In the genomic region with DNA sequence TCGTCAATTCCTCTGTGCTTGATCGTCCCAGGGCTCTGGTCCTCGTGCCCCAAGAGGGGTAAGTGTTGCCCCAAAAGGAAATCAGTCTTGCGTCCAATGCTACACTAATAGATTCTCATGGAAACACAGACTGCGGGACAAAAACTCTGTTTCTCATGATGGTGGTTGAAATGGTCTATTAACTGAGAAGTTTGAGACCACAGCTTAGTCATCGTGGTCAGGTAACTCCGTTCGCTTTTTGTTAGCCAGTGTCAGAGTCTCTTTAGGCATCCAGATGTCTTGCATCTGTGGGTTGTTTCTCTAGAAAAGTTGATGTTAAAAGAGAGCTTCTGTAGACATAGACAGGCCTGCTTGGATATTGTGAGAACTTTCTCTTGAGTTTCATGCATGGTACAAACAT, we compare ENCODE assay signal across 12 cellular contexts.
DNase-seq lines count a peak whose midpoint lies in the region; ATAC-seq, FAIRE-seq and TF ChIP-seq lines count a peak whose summit lies in the region.
"Had no signal": no experiment of that assay in that cellular context is flagged by ENCODE, and none has a peak within 500 bp of the region (broad histone marks: within the 10 kb centered on the region; RNA-seq: fewer than 3 reads in every experiment).

No MANE protein-coding gene starts in this region.

- no peak for TF ChIP-seq RAD21 in HepG2 (CRISPR knock-in tag; IDR thresholded peaks at IDR 0.05)

- H3K36me3 ChIP-seq in ovary (no peaks in the 10 kb centered on the region), suprapubic skin (peaks cover 3% of the 10 kb centered on the region), HepG2 (replicated peaks in 1 of 2; ENCODE audit: control insufficient read depth in 1 of 2, insufficient read depth in 2 of 2, low read length in 2 of 2) (peaks cover 34 to 72% of the 10 kb centered on the region in 2 experiments)

- in situ Hi-C loops in HepG2 (cut with HindIII; ENCODE audit: extremely low pct_ligation_motif_present, low pct_unique_long_range_greater_than_20kb) = no loop called here

- POLR2A ChIA-PET in HepG2 (lab: Yijun Ruan, JAX) = no interaction called here

- H3K4me3 ChIP-seq in ovary = no peak overlapping the region
- H3K4me3 ChIP-seq in suprapubic skin = no peak overlapping the region
- H3K4me3 ChIP-seq in HepG2 (replicated peaks in 1 of 3; ENCODE audit: insufficient read depth in 1 of 3, low read depth in 2 of 3, low read length in 3 of 3) = no peak overlapping the region
- H3K4me3 ChIP-seq: skin epidermis had no signal

- no peaks in the 10 kb centered on the region for H3K9me3 ChIP-seq in ovary
- no peaks in the 10 kb centered on the region for H3K9me3 ChIP-seq in suprapubic skin
- no peaks in the 10 kb centered on the region for H3K9me3 ChIP-seq in HepG2 (ENCODE audit: low read length)
- H3K9me3 ChIP-seq: BE2C had no signal

- H3K4me2 ChIP-seq in HepG2 (ENCODE audit: low read depth, low read length) = no peak overlapping the region

- no peak overlapping the region for H3K9ac ChIP-seq in HepG2 (ENCODE audit: insufficient read depth, low read depth, low read length)

- no peak for TF ChIP-seq EP300 in ovary (IDR thresholded peaks at IDR 0.05)
- TF ChIP-seq EP300 in suprapubic skin (IDR thresholded peaks at IDR 0.05) = no peak
- no peak for TF ChIP-seq EP300 in HepG2 (IDR thresholded peaks at IDR 0.05; ENCODE audit: low read depth in 2 of 2, low read length in 2 of 2)
- TF ChIP-seq EP300 in HepG2 (CRISPR knock-in tag; IDR thresholded peaks at IDR 0.05; ENCODE audit: borderline replicate concordance) = no peak

- no peak for FAIRE-seq in HepG2 (lab: Jason Lieb, UNC)

- H3K79me2 ChIP-seq in HepG2 (ENCODE audit: insufficient read depth, low read length) = no peaks in the 10 kb centered on the region

- WGBS in ovary, 3 donors = 75 to 81% (median 81%) methylated on average over 8 of the region's 8 CpGs
- 82% methylated on average over 8 of the region's 8 CpGs for WGBS in suprapubic skin
- 98% methylated on average over 8 of the region's 8 CpGs for WGBS in HepG2 (ENCODE audit: low lambda C conversion rate)

- H2AFZ ChIP-seq in HepG2 (ENCODE audit: low read length) = no peak overlapping the region

- DNase-seq in A172 (ENCODE audit: low spot score) (peak; percentile 14), MV-4-11 (lab: John Stamatoyannopoulos, UW) (peak; percentile 57), ovary (no peak), suprapubic skin (ENCODE audit: low spot score in 2 of 2) (no peak), HepG2 (ENCODE audit: low spot score) (no peak)
- DNase-seq in activated CD4-positive, alpha-beta T cell treated with anti-CD3 and anti-CD28 coated beads for 48 hours = no peak
- DNase-seq: BE2C, head of caudate nucleus had no signal

- H3K27ac ChIP-seq in ovary (no peak overlapping the region), suprapubic skin (no peak overlapping the region), HepG2 (ENCODE audit: extremely low read length, insufficient read depth, low read length) (no peak overlapping the region)
- H3K27ac ChIP-seq: skin epidermis had no signal

- BruUV-seq in HepG2 (replicated peaks; lab: Mats Ljungman, UMichigan) = no TSS peak

- ATAC-seq in GM18868 (IDR thresholded peaks at IDR 0.05; ENCODE audit: unreplicated experiment) (peak; percentile 84), HG02852 (IDR thresholded peaks at IDR 0.05; ENCODE audit: unreplicated experiment) (peak; percentile 80), HepG2 (no peak)
- ATAC-seq: Panc1 had no signal

- no peak for TF ChIP-seq POLR2A in ovary (IDR thresholded peaks at IDR 0.05)
- TF ChIP-seq POLR2A in suprapubic skin (IDR thresholded peaks at IDR 0.05) = no peak
- no peak for TF ChIP-seq POLR2A in HepG2 (IDR thresholded peaks at IDR 0.05; ENCODE audit: insufficient read depth in 1 of 2, low read depth in 2 of 2, low read length in 2 of 2)

- no peaks in the 10 kb centered on the region for H4K20me1 ChIP-seq in HepG2 (ENCODE audit: insufficient read depth, low read length)

- peaks cover 3% of the 10 kb centered on the region for H3K4me1 ChIP-seq in ovary (ENCODE audit: insufficient read depth)
- H3K4me1 ChIP-seq in suprapubic skin = no peaks in the 10 kb centered on the region
- peaks cover 63% of the 10 kb centered on the region for H3K4me1 ChIP-seq in HepG2 (ENCODE audit: insufficient read depth, low read length)
- H3K4me1 ChIP-seq: BE2C had no signal

- H3K27me3 ChIP-seq in ovary = no peaks in the 10 kb centered on the region
- H3K27me3 ChIP-seq in suprapubic skin = no peaks in the 10 kb centered on the region
- H3K27me3 ChIP-seq in HepG2 (ENCODE audit: control insufficient read depth in 1 of 2, insufficient read depth in 2 of 2, low read length in 2 of 2) = no peaks in the 10 kb centered on the region
- H3K27me3 ChIP-seq: BE2C had no signal

- CTCF ChIA-PET in HepG2 (lab: Yijun Ruan, JAX; ENCODE audit: low intra/inter-chr PET ratio, low total read pairs) = no interaction called here

- intact Hi-C loops in ovary (cut with DNase I) (no loop called here), HepG2 (cut with micrococcal nuclease; ENCODE audit: unreplicated experiment) (no loop called here)

- TF ChIP-seq CTCF in ovary (IDR thresholded peaks at IDR 0.05) (no peak), suprapubic skin (IDR thresholded peaks at IDR 0.05) (no peak), HepG2 (CRISPR knock-in tag; IDR thresholded peaks at IDR 0.05) (no peak)

TF ChIP-seq in HepG2, 621 proteins besides CTCF, POLR2A, EP300 and RAD21:
- TF ChIP-seq NFKBIZ (CRISPR knock-in tag; IDR thresholded peaks at IDR 0.05) (no peak), ZNF709 (CRISPR knock-in tag; IDR thresholded peaks at IDR 0.05) (no peak), ZNF546 (CRISPR knock-in tag; conservative IDR thresholded peaks at IDR 0.05) (no peak), ZNF747 (CRISPR knock-in tag; IDR thresholded peaks at IDR 0.05; ENCODE audit: borderline replicate concordance) (no peak), ZNF703 (CRISPR knock-in tag; IDR thresholded peaks at IDR 0.05; ENCODE audit: borderline replicate concordance) (no peak), CBX5 (CRISPR knock-in tag; IDR thresholded peaks at IDR 0.05; ENCODE audit: borderline replicate concordance) (no peak), TBP (CRISPR knock-in tag; IDR thresholded peaks at IDR 0.05) (no peak), YY1 (IDR thresholded peaks at IDR 0.05; ENCODE audit: insufficient read depth, insufficient replicate concordance, low read depth, low read length) (no peak), IRF2 (CRISPR knock-in tag; IDR thresholded peaks at IDR 0.05) (no peak), TBX3 (IDR thresholded peaks at IDR 0.05; ENCODE audit: borderline replicate concordance) (no peak)
- TF ChIP-seq, protein P1, sequence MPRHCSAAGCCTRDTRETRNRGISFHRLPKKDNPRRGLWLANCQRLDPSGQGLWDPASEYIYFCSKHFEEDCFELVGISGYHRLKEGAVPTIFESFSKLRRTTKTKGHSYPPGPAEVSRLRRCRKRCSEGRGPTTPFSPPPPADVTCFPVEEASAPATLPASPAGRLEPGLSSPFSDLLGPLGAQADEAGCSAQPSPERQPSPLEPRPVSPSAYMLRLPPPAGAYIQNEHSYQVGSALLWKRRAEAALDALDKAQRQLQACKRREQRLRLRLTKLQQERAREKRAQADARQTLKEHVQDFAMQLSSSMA (CRISPR knock-in tag; IDR thresholded peaks at IDR 0.05) = no peak
- TF ChIP-seq, protein P2, sequence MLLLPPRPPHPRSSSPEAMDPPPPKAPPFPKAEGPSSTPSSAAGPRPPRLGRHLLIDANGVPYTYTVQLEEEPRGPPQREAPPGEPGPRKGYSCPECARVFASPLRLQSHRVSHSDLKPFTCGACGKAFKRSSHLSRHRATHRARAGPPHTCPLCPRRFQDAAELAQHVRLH (CRISPR knock-in tag; IDR thresholded peaks at IDR 0.05; ENCODE audit: borderline replicate concordance, low read depth) = no peak
- TF ChIP-seq, protein P3, sequence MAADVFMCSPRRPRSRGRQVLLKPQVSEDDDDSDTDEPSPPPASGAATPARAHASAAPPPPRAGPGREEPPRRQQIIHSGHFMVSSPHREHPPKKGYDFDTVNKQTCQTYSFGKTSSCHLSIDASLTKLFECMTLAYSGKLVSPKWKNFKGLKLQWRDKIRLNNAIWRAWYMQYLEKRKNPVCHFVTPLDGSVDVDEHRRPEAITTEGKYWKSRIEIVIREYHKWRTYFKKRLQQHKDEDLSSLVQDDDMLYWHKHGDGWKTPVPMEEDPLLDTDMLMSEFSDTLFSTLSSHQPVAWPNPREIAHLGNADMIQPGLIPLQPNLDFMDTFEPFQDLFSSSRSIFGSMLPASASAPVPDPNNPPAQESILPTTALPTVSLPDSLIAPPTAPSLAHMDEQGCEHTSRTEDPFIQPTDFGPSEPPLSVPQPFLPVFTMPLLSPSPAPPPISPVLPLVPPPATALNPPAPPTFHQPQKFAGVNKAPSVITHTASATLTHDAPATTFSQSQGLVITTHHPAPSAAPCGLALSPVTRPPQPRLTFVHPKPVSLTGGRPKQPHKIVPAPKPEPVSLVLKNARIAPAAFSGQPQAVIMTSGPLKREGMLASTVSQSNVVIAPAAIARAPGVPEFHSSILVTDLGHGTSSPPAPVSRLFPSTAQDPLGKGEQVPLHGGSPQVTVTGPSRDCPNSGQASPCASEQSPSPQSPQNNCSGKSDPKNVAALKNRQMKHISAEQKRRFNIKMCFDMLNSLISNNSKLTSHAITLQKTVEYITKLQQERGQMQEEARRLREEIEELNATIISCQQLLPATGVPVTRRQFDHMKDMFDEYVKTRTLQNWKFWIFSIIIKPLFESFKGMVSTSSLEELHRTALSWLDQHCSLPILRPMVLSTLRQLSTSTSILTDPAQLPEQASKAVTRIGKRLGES (CRISPR knock-in tag; IDR thresholded peaks at IDR 0.05; ENCODE audit: borderline replicate concordance) = no peak

Comparison
In these comparisons a context has a peak if more than half of its experiments do, and no peak if none do; other contexts are left out.
1. DNase-seq: peak in A172 (single experiment) and MV-4-11 (single experiment); none in ovary (0 of 5), activated CD4-positive, alpha-beta T cell treated with anti-CD3 and anti-CD28 coated beads for 48 hours (single experiment), suprapubic skin (0 of 2) and HepG2 (single experiment).